ENCODE assay signal across 1 cellular context in genomic region chr9:79215819-79216218, GRCh38.
TF ChIP-seq lines count a peak whose summit lies in the region.

No MANE protein-coding gene starts in this region.

TF ChIP-seq in IMR-90, 13 proteins besides CTCF, POLR2A, EP300 and RAD21 (continued from another document):
- TF ChIP-seq USF2 (IDR thresholded peaks at IDR 0.05; ENCODE audit: low read depth, low read length) (no peak), CEBPB (IDR thresholded peaks at IDR 0.05; ENCODE audit: low read depth, low read length) (no peak), FOS (IDR thresholded peaks at IDR 0.05; ENCODE audit: low read depth, low read length) (no peak), MAZ (IDR thresholded peaks at IDR 0.05; ENCODE audit: borderline replicate concordance, low read depth, low read length) (no peak), RFX5 (IDR thresholded peaks at IDR 0.05; ENCODE audit: low read depth, low read length) (no peak), RCOR1 (IDR thresholded peaks at IDR 0.05; ENCODE audit: insufficient replicate concordance, low read length) (no peak), CHD1 (IDR thresholded peaks at IDR 0.05; ENCODE audit: low read depth, low read length) (no peak)
TF ChIP-seq in IMR-90: peak in this region for 0.
